ENCODE assay signal across 9 cellular contexts in the genomic region with DNA sequence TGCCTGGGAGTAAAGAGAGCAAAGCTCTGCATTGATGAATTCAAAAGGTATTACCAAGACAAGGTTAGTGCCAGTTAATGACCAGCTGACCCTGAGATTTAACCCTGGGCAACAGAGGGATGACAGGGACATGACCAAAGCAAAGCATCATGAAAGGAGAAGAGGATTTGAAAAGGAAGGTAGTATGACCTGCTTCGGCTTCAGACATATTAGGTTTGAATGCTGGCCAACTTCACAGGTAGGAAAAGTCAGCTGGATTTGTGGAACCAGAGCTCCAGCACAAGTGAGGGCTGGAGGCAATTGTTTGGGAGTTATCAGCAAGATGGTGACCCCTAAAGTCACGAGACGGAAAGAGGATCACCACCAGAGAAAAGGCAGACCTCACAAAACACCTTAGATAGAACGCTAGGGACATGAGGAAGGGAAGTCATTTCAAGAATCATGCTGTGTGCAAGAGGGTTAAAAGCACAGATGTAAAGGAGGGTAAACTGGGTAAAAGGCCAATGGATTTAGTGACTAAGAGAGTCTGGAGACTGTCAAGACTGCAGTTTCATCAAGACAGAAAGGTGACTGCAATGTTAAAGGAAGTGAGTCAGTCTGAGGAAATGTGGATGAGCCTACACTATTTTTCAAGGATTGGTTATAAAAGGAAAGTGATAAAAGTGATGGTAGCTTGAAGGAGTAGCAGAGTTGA. TPM values are rescaled to one million over a fixed set of nuclear protein-coding genes. Genes with fewer than 3 reads are reported as not detected.
DNase-seq lines count a peak whose midpoint lies in the region; ATAC-seq and TF ChIP-seq lines count a peak whose summit lies in the region.
"Had no signal": no experiment of that assay in that cellular context is flagged by ENCODE, and none has a peak within 500 bp of the region (broad histone marks: within the 10 kb centered on the region; RNA-seq: fewer than 3 reads in every experiment).

No MANE protein-coding gene starts in this region.

- H3K4me3 Mint-ChIP-seq in CD8-positive, alpha-beta memory T cell = no peak overlapping the region
- H3K4me3 Mint-ChIP-seq: activated B cell treated with CpG ODN at 0.5 μM for 24 hours had no signal

- H3K4me3 ChIP-seq in BJ (ENCODE audit: low read depth, low read length) = no peak overlapping the region
- no peak overlapping the region for H3K4me3 ChIP-seq in CD8-positive, alpha-beta memory T cell (ENCODE audit: low read length)

- H3K27ac Mint-ChIP-seq in CD8-positive, alpha-beta memory T cell = no peak overlapping the region
- H3K27ac Mint-ChIP-seq: activated B cell treated with CpG ODN at 0.5 μM for 24 hours had no signal

- no peak for ATAC-seq in GM19397 (IDR thresholded peaks at IDR 0.05; ENCODE audit: unreplicated experiment)

- CTCF ChIA-PET in BJ (lab: Yijun Ruan, JAX) = interaction anchor here (0.6 kb wide), 1 partner anchor 66 kb away, joined by 3 read pairs; no protein-coding TSS in a partner anchor
- CTCF ChIA-PET in CD8-positive, alpha-beta memory T cell (lab: Charles Lee) = no interaction called here

- no peaks in the 10 kb centered on the region for H3K4me1 Mint-ChIP-seq in CD8-positive, alpha-beta memory T cell
- H3K4me1 Mint-ChIP-seq: activated B cell treated with CpG ODN at 0.5 μM for 24 hours had no signal

- no peak for TF ChIP-seq CTCF in BJ (IDR thresholded peaks at IDR 0.05; ENCODE audit: insufficient read depth, low read depth, low read length)

- no peaks in the 10 kb centered on the region for H3K27me3 ChIP-seq in BJ (ENCODE audit: control insufficient read depth, insufficient read depth, low read length)
- no peaks in the 10 kb centered on the region for H3K27me3 ChIP-seq in CD8-positive, alpha-beta memory T cell (ENCODE audit: insufficient read depth, low read length, poor library complexity, severe bottlenecking)

- H3K36me3 Mint-ChIP-seq in CD8-positive, alpha-beta memory T cell = no peaks in the 10 kb centered on the region

- DNase-seq in BJ (ENCODE audit: low read depth) = peak; percentile 93
- DNase-seq in H4 (ENCODE audit: low spot score) = peak; percentile 77
- peak; percentile 2 for DNase-seq in RPMI8226
- DNase-seq in kidney glomerular epithelial cell (lab: John Stamatoyannopoulos, UW) = peak; percentile 96
- DNase-seq in CD8-positive, alpha-beta memory T cell = no peak
- DNase-seq in SKM-1 (lab: John Stamatoyannopoulos, UW; ENCODE audit: unreplicated experiment) = no peak
- DNase-seq in C1 segment of cervical spinal cord (lab: John Stamatoyannopoulos, UW) = no peak
- DNase-seq: activated B cell treated with CpG ODN at 0.5 μM for 24 hours had no signal

- H3K9me3 Mint-ChIP-seq in CD8-positive, alpha-beta memory T cell = no peaks in the 10 kb centered on the region
- H3K9me3 Mint-ChIP-seq: activated B cell treated with CpG ODN at 0.5 μM for 24 hours had no signal

- H3K9me3 ChIP-seq in CD8-positive, alpha-beta memory T cell (ENCODE audit: low read length) = no peaks in the 10 kb centered on the region

- no peaks in the 10 kb centered on the region for H3K4me1 ChIP-seq in CD8-positive, alpha-beta memory T cell (ENCODE audit: insufficient read depth, low read length)

- no peak overlapping the region for H3K27ac ChIP-seq in CD8-positive, alpha-beta memory T cell (ENCODE audit: low read depth, low read length)

- no peaks in the 10 kb centered on the region for H3K36me3 ChIP-seq in BJ (ENCODE audit: control insufficient read depth, insufficient read depth, low read length)
- H3K36me3 ChIP-seq in CD8-positive, alpha-beta memory T cell (ENCODE audit: insufficient read depth, low read length) = no peaks in the 10 kb centered on the region

- H3K27me3 Mint-ChIP-seq in CD8-positive, alpha-beta memory T cell = no peaks in the 10 kb centered on the region
- H3K27me3 Mint-ChIP-seq: activated B cell treated with CpG ODN at 0.5 μM for 24 hours had no signal

- POLR2A ChIA-PET in BJ (lab: Charles Lee) = interaction anchor here (0.7 kb wide), 1 partner anchor 31 kb away, joined by 3 read pairs; no protein-coding TSS in a partner anchor
- POLR2A ChIA-PET in CD8-positive, alpha-beta memory T cell (lab: Charles Lee) = no interaction called here

RNA-seq across cellular contexts. Expression of a gene that starts 45.6 kb away (rescaled TPM):
- 20.0 and 38.8 TPM in 2 replicates for polyA plus RNA-seq in BJ (2011; rRNA removed)
- polyA minus RNA-seq in BJ (2011; rRNA and poly(A)+ RNA removed) = 82.0 and 103 TPM in 2 replicates
- 2.3 and 4.0 TPM in 2 replicates for total RNA-seq in H4 (2014; rRNA removed; shearing (Covaris generic))
- total RNA-seq in CD8-positive, alpha-beta memory T cell = 1 to 10 TPM; 1.1 to 1.4 TPM
- not detected for polyA plus RNA-seq in CD8-positive, alpha-beta memory T cell

Comparison
In these comparisons a context has a peak if more than half of its experiments do, and no peak if none do; other contexts are left out.
1. DNase-seq: peak in BJ (single experiment), H4 (single experiment), RPMI8226 (single experiment) and kidney glomerular epithelial cell (single experiment); none in CD8-positive, alpha-beta memory T cell (0 of 5), SKM-1 (single experiment) and C1 segment of cervical spinal cord (0 of 14).